18 cellular contexts compared by ENCODE assay signal in genomic region chr12:52921488-52922165, GRCh38. TPM values are rescaled to one million over a fixed set of nuclear protein-coding genes. Genes with fewer than 3 reads are reported as not detected.
DNase-seq lines count a peak whose midpoint lies in the region; ATAC-seq, FAIRE-seq and TF ChIP-seq lines count a peak whose summit lies in the region.
"Had no signal": no experiment of that assay in that cellular context is flagged by ENCODE, and none has a peak within 500 bp of the region (broad histone marks: within the 10 kb centered on the region; RNA-seq: fewer than 3 reads in every experiment).

No MANE protein-coding gene starts in this region.

- no peaks in the 10 kb centered on the region for H3K36me3 ChIP-seq in IMR-90 (ENCODE audit: control insufficient read depth, insufficient read depth, low read length)
- no peaks in the 10 kb centered on the region for H3K36me3 ChIP-seq in hepatocyte (replicated peaks; ENCODE audit: insufficient read depth, low read depth)
- no peaks in the 10 kb centered on the region for H3K36me3 ChIP-seq in neural progenitor cell
- H3K36me3 ChIP-seq: SJSA1 had no signal

- FAIRE-seq in A549 (lab: Jason Lieb, UNC): no peak
- FAIRE-seq: A204.1, GM12891 had no signal

- H3K14ac ChIP-seq in IMR-90 (replicated peaks; ENCODE audit: low read depth, low read length): no peak overlapping the region

- no TSS peak for BruUV-seq in IMR-90 (replicated peaks; lab: Mats Ljungman, UMichigan)

- intact Hi-C loops in IMR-90 (cut with micrococcal nuclease): no loop called here

- CTCF ChIA-PET in A549 (lab: Yijun Ruan, JAX) (interaction anchor here (0.6 to 10.7 kb wide), 13 partner anchors 10 to 764 kb away, joined by 3 to 126 read pairs (median 6); partner anchors contain the start of gene KRT8), IMR-90 (lab: Yijun Ruan, JAX) (interaction anchor here (0.5 to 3.3 kb wide), 2 partner anchors 34 to 59 kb away, joined by 3 to 12 read pairs; no protein-coding TSS in a partner anchor)

- dilution Hi-C loops in IMR-90 (cut with HindIII; ENCODE audit: low sequenced_read_pairs, unreplicated experiment): no loop called here

- no peak overlapping the region for H3K4me3 ChIP-seq in A549
- H3K4me3 ChIP-seq in IMR-90 (ENCODE audit: insufficient read depth, low read depth, low read length): no peak overlapping the region
- H3K4me3 ChIP-seq in hepatocyte: no peak overlapping the region
- H3K4me3 ChIP-seq in neural progenitor cell: no peak overlapping the region
- H3K4me3 ChIP-seq: SJSA1 had no signal

- ATAC-seq in A549: no peak
- ATAC-seq in IMR-90 (ENCODE audit: low read depth): no peak
- no peak for ATAC-seq in HG03159 (IDR thresholded peaks at IDR 0.05; ENCODE audit: unreplicated experiment)

- H2BK120ac ChIP-seq in IMR-90 (ENCODE audit: low read depth, low read length): peak overlapping the region; percentile 12; the same call in 1 of the 2 replicates

- no peak overlapping the region for H2BK5ac ChIP-seq in IMR-90 (ENCODE audit: low read depth, low read length, poor library complexity, severe bottlenecking)

- H3K27ac ChIP-seq in A549 (peak overlapping the region; percentile 96 to 97; a peak in 5 of 6 replicates), IMR-90 (ENCODE audit: insufficient read depth, low read length) (no peak overlapping the region), hepatocyte (peak overlapping the region; percentile 6), neural progenitor cell (no peak overlapping the region)
- H3K27ac ChIP-seq: SJSA1 had no signal

- H2AK5ac ChIP-seq in IMR-90 (ENCODE audit: low read depth, low read length): no peak overlapping the region

- no peak overlapping the region for H3K4me3 Mint-ChIP-seq in neural progenitor cell

- no peaks in the 10 kb centered on the region for H3K9me3 Mint-ChIP-seq in neural progenitor cell

- H4K91ac ChIP-seq in IMR-90 (ENCODE audit: insufficient read depth, low read depth, low read length): no peak overlapping the region

- H2BK20ac ChIP-seq in IMR-90 (ENCODE audit: low read depth, low read length): no peak overlapping the region

- 93% methylated on average over 1 of the region's 1 CpG for WGBS in A549 (ENCODE audit: missing lambda C conversion rate)
- no CpG with 5 or more reads among the region's 1 CpG for WGBS in IMR-90 (ENCODE audit: extremely low coverage in 2 of 2, insufficient read length in 1 of 2), 2 experiments
- WGBS in hepatocyte (ENCODE audit: low lambda C conversion rate, missing lambda C conversion rate): 82% methylated on average over 1 of the region's 1 CpG

- no peak overlapping the region for H4K5ac ChIP-seq in IMR-90 (ENCODE audit: low read depth, low read length)

- peaks cover 9% of the 10 kb centered on the region for H3K27me3 Mint-ChIP-seq in neural progenitor cell (ENCODE audit: insufficient read depth, low read depth)

- H3K27ac Mint-ChIP-seq in neural progenitor cell: peak overlapping the region; percentile 72

- H2BK15ac ChIP-seq in IMR-90 (ENCODE audit: low read depth, low read length): no peak overlapping the region

- H3K27me3 ChIP-seq in IMR-90 (ENCODE audit: control insufficient read depth, insufficient read depth, low read length): no peaks in the 10 kb centered on the region; the same call in 1 of the 2 replicates
- H3K27me3 ChIP-seq in hepatocyte: no peaks in the 10 kb centered on the region
- H3K27me3 ChIP-seq in neural progenitor cell: no peaks in the 10 kb centered on the region
- H3K27me3 ChIP-seq: SJSA1 had no signal

- H3K18ac ChIP-seq in IMR-90 (ENCODE audit: low read depth, low read length): no peak overlapping the region

- H3K79me2 ChIP-seq in hepatocyte (peaks cover 4% of the 10 kb centered on the region), neural progenitor cell (ENCODE audit: low read depth) (no peaks in the 10 kb centered on the region)

- H3K79me1 ChIP-seq in IMR-90 (ENCODE audit: low read depth in 1 of 2, low read length in 2 of 2): peaks cover 0 to 1% of the 10 kb centered on the region in 2 experiments; a peak in 1 of 4 replicates

- POLR2A ChIA-PET in A549 (lab: Yijun Ruan, JAX) (interaction anchor here (0.6 to 7.8 kb wide), 2 partner anchors 17 to 34 kb away, joined by 6 to 205 read pairs; partner anchors contain the start of gene KRT8), IMR-90 (lab: Charles Lee; ENCODE audit: unreplicated experiment) (no interaction called here)

- TF ChIP-seq EP300 in A549 (IDR thresholded peaks at IDR 0.05): no peak

- in situ Hi-C loops in IMR-90 (cut with MboI; ENCODE audit: low sequenced_read_pairs): no loop called here

- no peak for TF ChIP-seq RAD21 in A549 (conservative IDR thresholded peaks at IDR 0.05 in 1 of 2, IDR thresholded peaks at IDR 0.05 in 1 of 2)
- TF ChIP-seq RAD21 in IMR-90 (IDR thresholded peaks at IDR 0.05; ENCODE audit: low read length): no peak

- H4K8ac ChIP-seq in IMR-90 (ENCODE audit: low read depth in 2 of 2, low read length in 2 of 2): no peak overlapping the region

- H3K4ac ChIP-seq in IMR-90 (ENCODE audit: low read depth, low read length): peak overlapping the region; percentile 43; the same call in 1 of the 2 replicates

- no peak overlapping the region for H2AK9ac ChIP-seq in IMR-90 (replicated peaks; ENCODE audit: low read depth, low read length, poor library complexity)

- H3K9ac ChIP-seq in IMR-90 (ENCODE audit: low read depth, low read length) (no peak overlapping the region), neural progenitor cell (no peak overlapping the region)

- no peaks in the 10 kb centered on the region for H3K9me2 ChIP-seq in hepatocyte (replicated peaks; ENCODE audit: insufficient read depth)

- no peak overlapping the region for H3K56ac ChIP-seq in IMR-90 (ENCODE audit: extremely low read depth, insufficient read depth, low read length)

- no peak overlapping the region for H3K23ac ChIP-seq in IMR-90 (ENCODE audit: low read depth, low read length)

- no peak for TF ChIP-seq POLR2A in A549 (IDR thresholded peaks at IDR 0.05; ENCODE audit: low read length)
- TF ChIP-seq POLR2A in IMR-90 (IDR thresholded peaks at IDR 0.05; ENCODE audit: low read depth, low read length): no peak

- H3F3A ChIP-seq in neural progenitor cell (ENCODE audit: low read depth): peaks cover 4% of the 10 kb centered on the region

- no peaks in the 10 kb centered on the region for H3K9me3 ChIP-seq in A549
- no peaks in the 10 kb centered on the region for H3K9me3 ChIP-seq in IMR-90 (ENCODE audit: control insufficient read depth, insufficient read depth, low read length)
- no peaks in the 10 kb centered on the region for H3K9me3 ChIP-seq in hepatocyte (ENCODE audit: low read depth)
- no peaks in the 10 kb centered on the region for H3K9me3 ChIP-seq in neural progenitor cell (ENCODE audit: low read depth)
- H3K9me3 ChIP-seq: SJSA1 had no signal

- H3K9me1 ChIP-seq in IMR-90 (ENCODE audit: insufficient read depth, low read length): peaks cover 22% of the 10 kb centered on the region

- H3K4me2 ChIP-seq in A549: peak overlapping the region; percentile 4; the same call in 1 of the 3 replicates
- no peak overlapping the region for H3K4me2 ChIP-seq in IMR-90 (ENCODE audit: low read depth, low read length)
- H3K4me2 ChIP-seq in hepatocyte: no peak overlapping the region
- no peak overlapping the region for H3K4me2 ChIP-seq in neural progenitor cell

- H4K20me1 ChIP-seq in IMR-90 (ENCODE audit: insufficient read depth, low read length) (no peaks in the 10 kb centered on the region), hepatocyte (ENCODE audit: insufficient read depth, poor library complexity, severe bottlenecking) (no peaks in the 10 kb centered on the region), neural progenitor cell (ENCODE audit: low read depth) (no peaks in the 10 kb centered on the region)

- H2AFZ ChIP-seq in IMR-90 (replicated peaks; ENCODE audit: low read length, poor library complexity): peak overlapping the region; percentile 1
- H2AFZ ChIP-seq in hepatocyte: no peak overlapping the region
- H2AFZ ChIP-seq in neural progenitor cell (replicated peaks): no peak overlapping the region

- no peaks in the 10 kb centered on the region for H3K36me3 Mint-ChIP-seq in neural progenitor cell

- TF ChIP-seq CTCF in A549 (IDR thresholded peaks at IDR 0.05) (no peak), IMR-90 (conservative IDR thresholded peaks at IDR 0.05; ENCODE audit: low read depth, low read length) (no peak), hepatocyte (IDR thresholded peaks at IDR 0.05; ENCODE audit: poor library complexity) (no peak), neural progenitor cell (IDR thresholded peaks at IDR 0.05) (no peak)

- H3K4me1 Mint-ChIP-seq in neural progenitor cell: peaks cover 26% of the 10 kb centered on the region

- H3K4me1 ChIP-seq in A549 (peaks cover 58% of the 10 kb centered on the region), IMR-90 (ENCODE audit: control insufficient read depth, insufficient read depth, low read length) (peaks cover 25% of the 10 kb centered on the region), hepatocyte (ENCODE audit: insufficient read depth) (peaks cover 45% of the 10 kb centered on the region), neural progenitor cell (peaks cover 24% of the 10 kb centered on the region)

- no peak for DNase-seq in A549 (ENCODE audit: low read depth in 1 of 2, low spot score in 1 of 2)
- DNase-seq in IMR-90: no peak
- no peak for DNase-seq in hepatocyte (ENCODE audit: low spot score)
- no peak for DNase-seq in neural progenitor cell (ENCODE audit: low spot score)
- no peak for DNase-seq in superior temporal gyrus (ENCODE audit: extremely low spot score)
- no peak for DNase-seq in NOMO-1 treated with dmso at 0.1 percent for 144 hours (lab: John Stamatoyannopoulos, UW; ENCODE audit: unreplicated experiment)
- no peak for DNase-seq in globus pallidus (ENCODE audit: low spot score)
- DNase-seq: C1 segment of cervical spinal cord; DMS 273 treated with DMSO at 0.1 percent for 48 hours; GF-D8; GOT3; NCI-H1930; NCI-H446 treated with DMSO at 0.1 percent for 48 hours; NK-92 treated with Interleukin-12 subunit alpha and Interleukin-12 subunit beta, amount 100 ng/mL, for 24 hours had no signal

RNA-seq across cellular contexts. Expression of gene KRT8, which starts 16.8 kb away (rescaled TPM):
- 1,385 and 2,250 TPM in 2 replicates for polyA plus RNA-seq in A549 (2011; rRNA removed)
- 2,547 and 2,774 TPM in 2 replicates for polyA plus RNA-seq in A549 (2012; cell fraction: cytosol; rRNA removed)
- polyA plus RNA-seq in A549 (2012; cell fraction: nucleus; rRNA removed): 3,370 and 4,681 TPM in 2 replicates
- polyA plus RNA-seq in A549 (2017; fragmentation: RNase III; extraction: RNeasy Plus Mini Kit Qiagen cat#74134 plus additional on column Dnase treatment): 3,173 to 3,781 TPM (median 3,633 TPM) in 3 replicates
- 2,077 and 2,477 TPM in 2 replicates for polyA minus RNA-seq in A549 (2011; rRNA and poly(A)+ RNA removed)
- total RNA-seq in IMR-90 (2012; rRNA removed): 10.9 and 14.2 TPM in 2 replicates
- polyA plus RNA-seq in IMR-90 (2012; rRNA removed): 38.6 and 39.3 TPM in 2 replicates
- 30.9 and 49.3 TPM in 2 replicates for polyA plus RNA-seq in IMR-90 (2012; cell fraction: cytosol; rRNA removed)
- 26.9 and 31.3 TPM in 2 replicates for polyA plus RNA-seq in IMR-90 (2012; cell fraction: nucleus; rRNA removed; ENCODE audit: low replicate concordance)
- 1,376 and 1,381 TPM in 2 replicates for total RNA-seq in hepatocyte
- 2,058 and 2,283 TPM in 2 replicates for polyA plus RNA-seq in hepatocyte
- total RNA-seq in neural progenitor cell (ENCODE audit: low replicate concordance): 168 and 184 TPM in 2 replicates

RNA-seq across cellular contexts. Expression of gene KRT18, which starts 27.3 kb away (rescaled TPM):
- polyA plus RNA-seq in A549 (2011; rRNA removed): 2,476 and 2,635 TPM in 2 replicates
- 2,127 and 2,527 TPM in 2 replicates for polyA plus RNA-seq in A549 (2012; cell fraction: cytosol; rRNA removed)
- polyA plus RNA-seq in A549 (2012; cell fraction: nucleus; rRNA removed): 3,075 and 3,600 TPM in 2 replicates
- polyA plus RNA-seq in A549 (2017; fragmentation: RNase III; extraction: RNeasy Plus Mini Kit Qiagen cat#74134 plus additional on column Dnase treatment): 2,534 to 2,941 TPM (median 2,752 TPM) in 3 replicates
- polyA minus RNA-seq in A549 (2011; rRNA and poly(A)+ RNA removed): 2,971 and 3,475 TPM in 2 replicates
- 465 and 488 TPM in 2 replicates for total RNA-seq in IMR-90 (2012; rRNA removed)
- polyA plus RNA-seq in IMR-90 (2012; rRNA removed): 272 and 287 TPM in 2 replicates
- 215 and 331 TPM in 2 replicates for polyA plus RNA-seq in IMR-90 (2012; cell fraction: cytosol; rRNA removed)
- 179 and 252 TPM in 2 replicates for polyA plus RNA-seq in IMR-90 (2012; cell fraction: nucleus; rRNA removed; ENCODE audit: low replicate concordance)
- total RNA-seq in hepatocyte: 676 and 753 TPM in 2 replicates
- polyA plus RNA-seq in hepatocyte: 1,621 and 1,849 TPM in 2 replicates
- 69.3 and 100 TPM in 2 replicates for total RNA-seq in neural progenitor cell (ENCODE audit: low replicate concordance)

Comparison
In these comparisons a context has a peak if more than half of its experiments do, and no peak if none do; other contexts are left out.
1. H3K27ac ChIP-seq: peak in A549 (2 of 2) and hepatocyte (single experiment); none in IMR-90 (single experiment) and neural progenitor cell (single experiment).
2. RNA of gene KRT8, which starts 16.8 kb away (total RNA-seq): 1,376 to 1,381 TPM in hepatocyte and 168 to 184 TPM in neural progenitor cell; 10.9 to 14.2 TPM in IMR-90; every median in the first group is over 10 times any median in the second.